ENCODE assay signal across 11 cellular contexts in genomic region chr3:120568198-120568523, GRCh38. TPM values are rescaled to one million over a fixed set of nuclear protein-coding genes. Genes with fewer than 3 reads are reported as not detected.
A peak's percentile ranks its signal among the peaks of the same experiment; 100 is the strongest.
DNase-seq lines count a peak whose midpoint lies in the region; ATAC-seq and TF ChIP-seq lines count a peak whose summit lies in the region.
"Had no signal": no experiment of that assay in that cellular context is flagged by ENCODE, and none has a peak within 500 bp of the region (broad histone marks: within the 10 kb centered on the region; RNA-seq: fewer than 3 reads in every experiment).

No MANE protein-coding gene starts in this region.

- TF ChIP-seq CTCF in adrenal gland (IDR thresholded peaks at IDR 0.05) (no peak), spleen (IDR thresholded peaks at IDR 0.05 in 8 of 11, conservative IDR thresholded peaks at IDR 0.05 in 3 of 11) (peak in 1 of 11 experiments; percentile 5)

- H3K9ac ChIP-seq in iPS-20b (ENCODE audit: low read depth, low read length): peak overlapping the region; percentile 63; the same call in 1 of the 2 replicates
- H3K9ac ChIP-seq in stomach smooth muscle (ENCODE audit: low read length in 2 of 2): peak overlapping the region in 1 of 2 donors; percentile 8

- peak overlapping the region in 4 of 5 donors; percentile 42 to 84 (median 83) for H3K27ac ChIP-seq in adrenal gland
- peak overlapping the region; percentile 74 for H3K27ac ChIP-seq in iPS-20b (ENCODE audit: low read length)
- H3K27ac ChIP-seq in stomach smooth muscle (ENCODE audit: low read length): peak overlapping the region; percentile 13
- H3K27ac ChIP-seq in spleen: no peak overlapping the region

- H3K4me1 ChIP-seq in adrenal gland (replicated peaks in 1 of 2): peaks cover 21 to 35% of the 10 kb centered on the region in 2 donors
- H3K4me1 ChIP-seq in iPS-20b (ENCODE audit: insufficient read depth, low read length): peaks cover 15% of the 10 kb centered on the region
- H3K4me1 ChIP-seq in stomach smooth muscle (ENCODE audit: control insufficient read depth, insufficient read depth, low read length): peaks cover 18% of the 10 kb centered on the region
- peaks cover 0 to 12% (median 2%) of the 10 kb centered on the region in 6 donors for H3K4me1 ChIP-seq in spleen

- no peaks in the 10 kb centered on the region for H3K27me3 ChIP-seq in adrenal gland
- H3K27me3 ChIP-seq in iPS-20b (ENCODE audit: insufficient read depth, low read length): no peaks in the 10 kb centered on the region
- H3K27me3 ChIP-seq in stomach smooth muscle (ENCODE audit: control insufficient read depth in 1 of 2, insufficient read depth in 2 of 2, low read length in 2 of 2): no peaks in the 10 kb centered on the region
- no peaks in the 10 kb centered on the region for H3K27me3 ChIP-seq in spleen (replicated peaks in 1 of 7)
- H3K27me3 ChIP-seq: testis had no signal

- no peak for TF ChIP-seq POLR2A in adrenal gland (IDR thresholded peaks at IDR 0.05)
- no peak for TF ChIP-seq POLR2A in spleen (IDR thresholded peaks at IDR 0.05)

- no peaks in the 10 kb centered on the region for H3K9me3 ChIP-seq in adrenal gland (replicated peaks in 1 of 3)
- peaks cover 10% of the 10 kb centered on the region for H3K9me3 ChIP-seq in iPS-20b (ENCODE audit: insufficient read depth, low read depth, low read length)
- no peaks in the 10 kb centered on the region for H3K9me3 ChIP-seq in stomach smooth muscle (ENCODE audit: control insufficient read depth in 2 of 2, low read length in 2 of 2)
- peaks cover 0 to 3% (median 0%) of the 10 kb centered on the region in 8 donors for H3K9me3 ChIP-seq in spleen
- H3K9me3 ChIP-seq: testis had no signal

- DNase-seq in adrenal gland: no peak
- DNase-seq in spleen: no peak
- no peak for DNase-seq in dedifferentiated amniotic fluid mesenchymal stem cell (ENCODE audit: extremely low spot score)
- no peak for DNase-seq in activated naive CD4-positive, alpha-beta T cell treated with anti-CD3 and anti-CD28 coated beads, Interleukin-2, amount 50 U/mL, for 16 hours
- DNase-seq: activated CD8-positive, alpha-beta memory T cell treated with anti-CD3 and anti-CD28 coated beads, Interleukin-2, amount 10 ng/mL, durations not matched to agents 7 days and 5 days; stimulated activated CD4-positive, alpha-beta T cell treated with anti-CD3 and anti-CD28 coated beads, Interleukin-4, amount 100 ng/mL, for 1 hour had no signal

- peak; percentile 10 for ATAC-seq in HG03432 (IDR thresholded peaks at IDR 0.05; ENCODE audit: unreplicated experiment)
- ATAC-seq: activated CD8-positive, alpha-beta memory T cell treated with anti-CD3 and anti-CD28 coated beads, Interleukin-2, amount 10 ng/mL, durations not matched to agents 7 days and 5 days; esophagus mucosa had no signal

- WGBS in adrenal gland, 4 donors: 47 to 60% (median 57%) methylated on average over 3 of the region's 3 CpGs
- WGBS in spleen, 5 donors: 71 to 77% (median 71%) methylated on average over 3 of the region's 3 CpGs

- H3K36me3 ChIP-seq in adrenal gland (replicated peaks in 1 of 2) (no peaks in the 10 kb centered on the region), iPS-20b (ENCODE audit: insufficient read depth, low read depth, low read length) (no peaks in the 10 kb centered on the region), stomach smooth muscle (ENCODE audit: control insufficient read depth in 2 of 2, insufficient read depth in 2 of 2, low read length in 2 of 2) (no peaks in the 10 kb centered on the region), spleen (no peaks in the 10 kb centered on the region)

- intact Hi-C loops in adrenal gland (cut with DNase I): loop anchor here in 1 of 2 donors (5.0 kb wide), 1 partner anchor 234 kb away; no protein-coding TSS in a partner anchor
- intact Hi-C loops in spleen (cut with DNase I; ENCODE audit: low total_unique reads): no loop called here

- H3K4me3 ChIP-seq in adrenal gland (no peak overlapping the region), iPS-20b (ENCODE audit: low read length) (peak overlapping the region; percentile 8; the same call in 1 of the 2 replicates), stomach smooth muscle (ENCODE audit: low read length in 2 of 2) (no peak overlapping the region), spleen (no peak overlapping the region)
- H3K4me3 ChIP-seq: testis had no signal

RNA-seq across cellular contexts. Expression of gene NDUFB4, which starts 28.0 kb away (rescaled TPM):
- total RNA-seq in adrenal gland (100 to 1,000 TPM; 141 to 535 (median 315) TPM), spleen (10 to 100 TPM; 65.9 to 97.8 (median 75.2) TPM)
- polyA plus RNA-seq in adrenal gland (100 to 1,000 TPM; 208 to 905 (median 762) TPM), spleen (100 to 1,000 TPM; 119 to 158 (median 141) TPM)

Comparison
In these comparisons a context has a peak if more than half of its experiments do, and no peak if none do; other contexts are left out.
1. H3K27ac ChIP-seq: peak in adrenal gland (4 of 5), iPS-20b (single experiment) and stomach smooth muscle (single experiment); none in spleen (0 of 8).